In the genomic region with DNA sequence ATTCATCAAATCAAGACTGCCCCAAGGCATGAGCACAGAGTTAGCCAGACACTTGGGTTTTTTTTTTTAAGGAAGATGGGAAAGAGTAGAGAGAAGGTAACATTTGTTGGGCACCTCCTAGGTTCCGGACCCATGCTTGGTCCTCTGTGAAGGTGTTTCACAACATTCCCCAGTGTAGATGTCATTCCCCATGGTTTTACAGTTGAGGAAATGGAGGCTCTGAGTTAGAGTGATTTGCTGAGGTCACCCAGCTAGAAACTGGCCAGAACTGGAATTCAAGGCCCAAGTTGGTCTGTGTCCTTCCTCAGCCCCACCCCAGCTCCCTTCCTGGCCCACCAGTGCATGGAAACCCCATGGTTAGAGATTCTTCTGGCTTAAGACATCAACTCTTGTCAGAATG, we compare ENCODE assay signal across 33 cellular contexts. TPM values are rescaled to one million over a fixed set of nuclear protein-coding genes. Genes with fewer than 3 reads are reported as not detected.
"Had no signal": no experiment of that assay in that cellular context is flagged by ENCODE, and none has a peak within 500 bp of the region (broad histone marks: within the 10 kb centered on the region; RNA-seq: fewer than 3 reads in every experiment).

No MANE protein-coding gene starts in this region.

- H3K4me2 ChIP-seq: PC-9 had no signal

- H3K4me3 ChIP-seq: PC-9 had no signal

- H3K27ac ChIP-seq: PC-9, RWPE1, VCaP had no signal

- FAIRE-seq: RCC 7860 had no signal

- ATAC-seq: activated naive CD8-positive, alpha-beta T cell treated with anti-CD3 and anti-CD28 coated beads, Interleukin-2, amount 50 U/mL, for 24 hours; activated T-cell treated with anti-CD3 and anti-CD28 coated beads, Interleukin-2, amount 50 U/mL, for 4 hours had no signal

- H2AFZ ChIP-seq: PC-9 had no signal

- DNase-seq: activated B cell treated with CpG ODN at 0.5 μM for 24 hours; activated CD4-positive, alpha-beta memory T cell treated with anti-CD3 and anti-CD28 coated beads for 36 hours; activated CD4-positive, alpha-beta T cell treated with anti-CD3 and anti-CD28 coated beads for 4 hours; activated CD4-positive, alpha-beta T cell treated with anti-CD3 and anti-CD28 coated beads, Interleukin-2, amount 50 U/mL, for 1 hour; activated CD4-positive, CD25-positive, alpha-beta regulatory T cell treated with anti-CD3 and anti-CD28 coated beads, Interleukin-2, amount 50 U/mL, for 72 hours; activated CD8-positive, alpha-beta memory T cell treated with anti-CD3 and anti-CD28 coated beads, Interleukin-2, amount 50 U/mL, for 4 hours; activated gamma-delta T cell treated with Interleukin-2 at 50 U/mL for 16 hours; activated naive CD4-positive, alpha-beta T cell treated with anti-CD3 and anti-CD28 coated beads, Interleukin-2, amount 10 ng/mL, durations not matched to agents 7 days and 5 days; activated naive CD8-positive, alpha-beta T cell treated with anti-CD3 and anti-CD28 coated beads, Interleukin-2, amount 50 U/mL, for 24 hours; activated T-cell treated with anti-CD3 and anti-CD28 coated beads for 4 hours; activated T-cell treated with anti-CD3 and anti-CD28 coated beads, Interleukin-2, amount 50 U/mL, for 4 hours; anterior cingulate cortex; Karpas-422; KBM-7; NCI-H1105; NCI-H1436; NCI-H1694; NCI-H1930; NCI-H345; NCI-H524 treated with DMSO at 0.1 percent for 48 hours; NK-92 treated with Interleukin-12 subunit alpha and Interleukin-12 subunit beta, amount 100 ng/mL, for 24 hours; PC-9; Right ventricle myocardium superior; SW 1271; T-helper 1 cell; T-helper 2 cell; T-helper 9 cell had no signal

RNA-seq across cellular contexts. Expression of gene WNT7A, which starts 19.9 kb away (rescaled TPM):
- total RNA-seq: activated B cell treated with CpG ODN at 0.5 μM for 24 hours; activated T-helper 1 cell treated with anti-CD3 and anti-CD28 coated beads, Interleukin-12 subunit alpha, Interleukin-12 subunit beta, Interleukin-2, Interleukin-4 antibody, amounts not matched to agents 30 ng/mL and 10 ng/mL and 1 ng/mL, durations not matched to agents 14 hours and 24 hours and 36 hours; NCI-H460; OCI-LY7; Right ventricle myocardium superior had no signal
